ENCODE assay signal across 30 cellular contexts in genomic region chr2:113072584-113072983, GRCh38. TPM values are rescaled to one million over a fixed set of nuclear protein-coding genes. Genes with fewer than 3 reads are reported as not detected.
"Had no signal": no experiment of that assay in that cellular context is flagged by ENCODE, and none has a peak within 500 bp of the region (broad histone marks: within the 10 kb centered on the region; RNA-seq: fewer than 3 reads in every experiment).

No MANE protein-coding gene starts in this region.

- H3K27ac ChIP-seq: body of pancreas, esophagus muscularis mucosa, gastroesophageal sphincter, heart left ventricle, left lung, sigmoid colon, testis, WERI-Rb-1 had no signal

- H3K4me2 ChIP-seq: smooth muscle cell had no signal

- H3K36me3 ChIP-seq: esophagus muscularis mucosa, gastroesophageal sphincter, heart left ventricle, left lung, sigmoid colon, WERI-Rb-1 had no signal

- FAIRE-seq: endometrium had no signal

- DNase-seq: activated CD4-positive, alpha-beta T cell treated with anti-CD3 and anti-CD28 coated beads, Interleukin-2, amount 10 ng/mL, durations not matched to agents 7 days and 5 days; activated CD4-positive, CD25-positive, alpha-beta regulatory T cell treated with anti-CD3 and anti-CD28 coated beads, Interleukin-2, amount 50 U/mL, for 72 hours; activated CD8-positive, alpha-beta memory T cell treated with anti-CD3 and anti-CD28 coated beads, Interleukin-2, amount 10 ng/mL, durations not matched to agents 7 days and 5 days; activated CD8-positive, alpha-beta T cell treated with anti-CD3 and anti-CD28 coated beads for 36 hours; activated effector memory CD4-positive, alpha-beta T cell treated with anti-CD3 and anti-CD28 coated beads, Interleukin-2, amount 50 U/mL, for 16 hours; activated naive CD4-positive, alpha-beta T cell treated with anti-CD3 and anti-CD28 coated beads, Interleukin-2, amount 50 U/mL, for 16 hours; activated T-cell treated with anti-CD3 and anti-CD28 coated beads for 4 hours; anterior cingulate cortex; body of pancreas; caudate nucleus; effector CD4-positive, alpha-beta T cell; heart left ventricle; left lung; midbrain; natural killer cell; sigmoid colon; stimulated activated CD4-positive, alpha-beta T cell treated with anti-CD3 and anti-CD28 coated beads, Interleukin-15, amount 100 ng/mL, for 24 hours; testis; trophoblast cell; WERI-Rb-1 had no signal

- ATAC-seq: activated CD8-positive, alpha-beta memory T cell treated with anti-CD3 and anti-CD28 coated beads, Interleukin-2, amount 10 ng/mL, durations not matched to agents 7 days and 5 days; activated CD8-positive, alpha-beta T cell treated with anti-CD3 and anti-CD28 coated beads for 36 hours; body of pancreas; gastroesophageal sphincter; left lung; natural killer cell; stimulated activated memory B cell treated with anti-CD40 and anti-IgM and Interleukin-4, amounts not matched to agents 10 μg/mL and 1 μg/mL and 100 μg/mL, for 72 hours had no signal

- H3K9me3 ChIP-seq: body of pancreas, esophagus muscularis mucosa, gastroesophageal sphincter, heart left ventricle, left lung, sigmoid colon, testis had no signal

- H3K27me3 ChIP-seq: body of pancreas, gastroesophageal sphincter, heart left ventricle, sigmoid colon, testis had no signal

- H3K4me3 ChIP-seq: body of pancreas, esophagus muscularis mucosa, gastroesophageal sphincter, heart left ventricle, left lung, sigmoid colon, smooth muscle cell, testis had no signal

- H3K4me1 ChIP-seq: body of pancreas, esophagus muscularis mucosa, gastroesophageal sphincter, left lung, sigmoid colon, testis had no signal

RNA-seq across cellular contexts. Expression of gene IL1F10, which starts 4.8 kb away (rescaled TPM):
- total RNA-seq: activated CD4-positive, alpha-beta T cell treated with anti-CD3 and anti-CD28 coated beads, Interleukin-2, amount 10 ng/mL, durations not matched to agents 7 days and 5 days; activated CD8-positive, alpha-beta memory T cell treated with anti-CD3 and anti-CD28 coated beads, Interleukin-2, amount 10 ng/mL, durations not matched to agents 7 days and 5 days; activated CD8-positive, alpha-beta T cell treated with anti-CD3 and anti-CD28 coated beads for 36 hours; body of pancreas; esophagus muscularis mucosa; gastroesophageal sphincter; heart left ventricle; kidney epithelial cell; left lung; lung microvascular endothelial cell; natural killer cell; osteoblast; posterior vena cava; renal cortical epithelial cell; sigmoid colon; smooth muscle cell had no signal
- polyA plus RNA-seq: heart left ventricle, sigmoid colon, smooth muscle cell had no signal

RNA-seq across cellular contexts. Expression of gene IL36RN, which starts 13.6 kb away (rescaled TPM):
- total RNA-seq: activated CD4-positive, alpha-beta T cell treated with anti-CD3 and anti-CD28 coated beads, Interleukin-2, amount 10 ng/mL, durations not matched to agents 7 days and 5 days; activated CD8-positive, alpha-beta memory T cell treated with anti-CD3 and anti-CD28 coated beads, Interleukin-2, amount 10 ng/mL, durations not matched to agents 7 days and 5 days; activated CD8-positive, alpha-beta T cell treated with anti-CD3 and anti-CD28 coated beads for 36 hours; body of pancreas; esophagus muscularis mucosa; heart left ventricle; left lung; lung microvascular endothelial cell; natural killer cell; osteoblast; posterior vena cava; renal cortical epithelial cell; sigmoid colon; testis had no signal
- polyA plus RNA-seq: heart left ventricle had no signal

RNA-seq across cellular contexts. Expression of gene IL36B, which starts 19.9 kb away (rescaled TPM):
- total RNA-seq: activated CD4-positive, alpha-beta T cell treated with anti-CD3 and anti-CD28 coated beads, Interleukin-2, amount 10 ng/mL, durations not matched to agents 7 days and 5 days; activated CD8-positive, alpha-beta memory T cell treated with anti-CD3 and anti-CD28 coated beads, Interleukin-2, amount 10 ng/mL, durations not matched to agents 7 days and 5 days; activated CD8-positive, alpha-beta T cell treated with anti-CD3 and anti-CD28 coated beads for 36 hours; body of pancreas; esophagus muscularis mucosa; gastroesophageal sphincter; heart left ventricle; kidney epithelial cell; left lung; lung microvascular endothelial cell; natural killer cell; osteoblast; posterior vena cava; renal cortical epithelial cell; sigmoid colon; smooth muscle cell; testis had no signal
- polyA plus RNA-seq: heart left ventricle, sigmoid colon, smooth muscle cell had no signal

RNA-seq across cellular contexts. Expression of gene IL1RN, which starts 54.8 kb away (rescaled TPM):
- total RNA-seq: lung microvascular endothelial cell, osteoblast, renal cortical epithelial cell had no signal
